ENCODE assay signal across 1 cellular context in genomic region chr3:5191555-5192304, GRCh38.
TF ChIP-seq lines count a peak whose summit lies in the region.

No MANE protein-coding gene starts in this region.

TF ChIP-seq in A549, 52 proteins besides CTCF, POLR2A, EP300 and RAD21 (continued from another document):
- no peak for TF ChIP-seq E2F6 (IDR thresholded peaks at IDR 0.05; ENCODE audit: borderline replicate concordance, low read depth)
- TF ChIP-seq CHD4 (IDR thresholded peaks at IDR 0.05; ENCODE audit: borderline replicate concordance): no peak
- TF ChIP-seq FOSL2 (IDR thresholded peaks at IDR 0.05): no peak
- TF ChIP-seq FOSL2 (CRISPR knock-in tag; IDR thresholded peaks at IDR 0.05): no peak
- TF ChIP-seq CEBPB (IDR thresholded peaks at IDR 0.05): no peak
- TF ChIP-seq RNF2 (IDR thresholded peaks at IDR 0.05; ENCODE audit: borderline replicate concordance, low read depth): no peak
- no peak for TF ChIP-seq HDAC2 (IDR thresholded peaks at IDR 0.05)
TF ChIP-seq in A549: peak in this region for 0.
